Comparison of ENCODE assay signal across 10 cellular contexts in genomic region chr19:5436101-5436947, GRCh38. TPM values are rescaled to one million over a fixed set of nuclear protein-coding genes. Genes with fewer than 3 reads are reported as not detected.
DNase-seq lines count a peak whose midpoint lies in the region; TF ChIP-seq lines count a peak whose summit lies in the region.
"Had no signal": no experiment of that assay in that cellular context is flagged by ENCODE, and none has a peak within 500 bp of the region (broad histone marks: within the 10 kb centered on the region; RNA-seq: fewer than 3 reads in every experiment).

No MANE protein-coding gene starts in this region.

- no peaks in the 10 kb centered on the region for H3K9me3 ChIP-seq in neural cell (ENCODE audit: low read length)
- H3K9me3 ChIP-seq: pancreas, upper lobe of left lung had no signal

- H3K27ac ChIP-seq in neural cell (ENCODE audit: low read length) = peak overlapping the region; percentile 67
- H3K27ac ChIP-seq: pancreas, upper lobe of left lung had no signal

- no peaks in the 10 kb centered on the region for H3F3A ChIP-seq in neural cell (ENCODE audit: insufficient read depth, low read length, poor library complexity, severe bottlenecking)

- H3K9me2 ChIP-seq in neural cell (ENCODE audit: insufficient read depth, low read length) = no peaks in the 10 kb centered on the region

- H3K79me2 ChIP-seq in neural cell (replicated peaks; ENCODE audit: insufficient read depth, low read length) = no peaks in the 10 kb centered on the region

- no peaks in the 10 kb centered on the region for H3K27me3 ChIP-seq in neural cell (ENCODE audit: insufficient read depth, low read depth, low read length)
- H3K27me3 ChIP-seq: pancreas had no signal

- H3K4me2 ChIP-seq in neural cell (ENCODE audit: low read length) = no peak overlapping the region

- DNase-seq in ELF-1 (ENCODE audit: low read depth, low spot score) (peak; percentile 88), NCI-H1417 treated with DMSO at 0.1 percent for 48 hours (lab: John Stamatoyannopoulos, UW) (peak; percentile 12), cerebellar cortex (ENCODE audit: low spot score) (peak; percentile 84), NCI-H2107 (lab: John Stamatoyannopoulos, UW) (no peak), NOMO-1 treated with dmso at 0.1 percent for 144 hours (lab: John Stamatoyannopoulos, UW; ENCODE audit: unreplicated experiment) (no peak)
- no peak for DNase-seq in stimulated activated CD4-positive, alpha-beta T cell treated with anti-CD3 and anti-CD28 coated beads, Interleukin-15, amount 100 ng/mL, for 24 hours
- DNase-seq in activated naive CD4-positive, alpha-beta T cell treated with Interleukin-2 at 50 U/mL for 16 hours = no peak

- no peak for TF ChIP-seq EP300 in neural cell (conservative IDR thresholded peaks at IDR 0.05; ENCODE audit: poor library complexity, severe bottlenecking)

- H3K9ac ChIP-seq in neural cell (ENCODE audit: low read length) = peak overlapping the region; percentile 82

- no peak for TF ChIP-seq RAD21 in neural cell (conservative IDR thresholded peaks at IDR 0.05)

- no peaks in the 10 kb centered on the region for H4K20me1 ChIP-seq in neural cell (ENCODE audit: insufficient read depth)

- no peak for TF ChIP-seq CTCF in neural cell (IDR thresholded peaks at IDR 0.05; ENCODE audit: poor library complexity, severe bottlenecking)

- peak overlapping the region; percentile 66 for H3K4me3 ChIP-seq in neural cell (ENCODE audit: low read length)
- H3K4me3 ChIP-seq: pancreas, upper lobe of left lung had no signal

- peak overlapping the region; percentile 43 for H2AFZ ChIP-seq in neural cell (ENCODE audit: low read depth, low read length)

- H3K36me3 ChIP-seq in neural cell (ENCODE audit: insufficient read depth, low read length) = no peaks in the 10 kb centered on the region
- H3K36me3 ChIP-seq: pancreas, upper lobe of left lung had no signal

TF ChIP-seq in neural cell, 6 proteins besides CTCF, POLR2A, EP300 and RAD21:
- TF ChIP-seq POLR2AphosphoS5 (IDR thresholded peaks at IDR 0.05) = peak; percentile 82
- TF ChIP-seq TAF1 (IDR thresholded peaks at IDR 0.05; ENCODE audit: low read depth) = no peak
- no peak for TF ChIP-seq EZH2 (IDR thresholded peaks at IDR 0.05; ENCODE audit: borderline replicate concordance, insufficient read depth, low read length, poor library complexity, severe bottlenecking)
- peak; percentile 70 for TF ChIP-seq REST (IDR thresholded peaks at IDR 0.05; ENCODE audit: borderline replicate concordance)
- TF ChIP-seq MXI1 (conservative IDR thresholded peaks at IDR 0.05; ENCODE audit: poor library complexity, severe bottlenecking) = no peak
- TF ChIP-seq SMC3 (conservative IDR thresholded peaks at IDR 0.05; ENCODE audit: poor library complexity) = no peak
TF ChIP-seq in neural cell: peak in this region for 2.

RNA-seq across cellular contexts. Expression of gene ZNRF4, which starts 18.9 kb away (rescaled TPM):
- polyA plus RNA-seq in neural cell = not detected in 2 replicates
- polyA minus RNA-seq in neural cell = not detected in 2 replicates
- polyA plus RNA-seq: pancreas had no signal

Comparison
In these comparisons a context has a peak if more than half of its experiments do, and no peak if none do; other contexts are left out.
1. DNase-seq: peak in ELF-1 (single experiment), NCI-H1417 treated with DMSO at 0.1 percent for 48 hours (single experiment) and cerebellar cortex (single experiment); none in stimulated activated CD4-positive, alpha-beta T cell treated with anti-CD3 and anti-CD28 coated beads, Interleukin-15, amount 100 ng/mL, for 24 hours (single experiment), NCI-H2107 (single experiment), activated naive CD4-positive, alpha-beta T cell treated with Interleukin-2 at 50 U/mL for 16 hours (single experiment) and NOMO-1 treated with dmso at 0.1 percent for 144 hours (single experiment).